15 cellular contexts compared by ENCODE assay signal in the genomic region with DNA sequence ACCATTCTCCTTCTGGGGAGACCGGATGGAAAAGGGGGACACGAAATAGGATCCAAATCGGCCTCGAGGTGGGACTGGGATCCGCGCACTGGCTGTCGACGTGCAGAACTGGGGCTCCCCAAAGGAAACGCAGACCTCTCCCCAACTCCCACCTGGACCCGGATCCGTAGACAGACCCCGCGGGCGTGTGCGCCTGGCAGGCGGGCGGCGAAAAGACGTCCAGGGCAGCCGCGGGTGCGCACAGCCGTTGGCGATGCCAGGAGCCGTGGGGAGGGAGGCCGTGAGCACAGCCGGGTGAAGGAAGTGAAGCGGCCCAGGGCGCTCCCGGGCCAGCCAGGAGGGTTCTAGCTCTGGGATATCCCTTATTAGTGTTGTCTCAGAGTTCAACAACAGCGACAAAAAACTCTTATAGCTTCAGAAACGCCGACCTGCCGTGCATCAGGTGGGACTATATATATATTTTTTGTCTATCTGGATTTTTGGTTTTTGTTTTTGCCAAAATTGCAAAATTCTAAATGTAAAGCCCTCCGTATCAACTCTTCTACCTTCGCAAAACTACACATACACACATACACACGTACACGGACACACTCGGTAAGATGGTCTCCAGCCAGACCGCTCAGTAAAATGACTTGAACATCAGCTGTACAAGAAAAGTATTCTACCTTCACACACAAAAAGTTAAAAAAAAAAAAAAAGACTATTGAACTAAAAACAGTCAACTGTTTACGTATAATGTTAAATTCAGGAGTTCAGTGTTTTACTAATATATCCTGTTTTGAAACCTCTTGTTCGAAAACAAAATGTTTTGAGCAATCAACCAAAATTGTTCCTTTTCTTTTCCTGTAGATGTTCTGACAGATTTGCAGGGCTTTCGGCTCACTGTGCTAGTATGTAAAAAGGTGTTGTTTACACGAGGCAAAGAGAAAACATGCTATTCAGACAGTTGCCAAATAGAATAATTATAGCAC. TPM values are rescaled to one million over a fixed set of nuclear protein-coding genes. Genes with fewer than 3 reads are reported as not detected.
A peak's percentile ranks its signal among the peaks of the same experiment; 100 is the strongest.
DNase-seq lines count a peak whose midpoint lies in the region; ATAC-seq, FAIRE-seq and TF ChIP-seq lines count a peak whose summit lies in the region.
"Had no signal": no experiment of that assay in that cellular context is flagged by ENCODE, and none has a peak within 500 bp of the region (broad histone marks: within the 10 kb centered on the region; RNA-seq: fewer than 3 reads in every experiment).

No MANE protein-coding gene starts in this region.

- no TSS peak for BruUV-seq in endothelial cell of umbilical vein (replicated peaks; lab: Mats Ljungman, UMichigan)

- no peak for TF ChIP-seq CTCF in endothelial cell of umbilical vein (IDR thresholded peaks at IDR 0.05; ENCODE audit: extremely low read depth in 1 of 2, insufficient read depth in 1 of 2, low read depth in 1 of 2, low read length in 2 of 2)
- TF ChIP-seq CTCF in neutrophil (IDR thresholded peaks at IDR 0.05): no peak

- FAIRE-seq in endothelial cell of umbilical vein (lab: Jason Lieb, UNC): no peak
- FAIRE-seq: endometrium, RCC 7860 had no signal

- no peaks in the 10 kb centered on the region for H3K36me3 ChIP-seq in HUES48 (ENCODE audit: control insufficient read depth, insufficient read depth, low read length)
- H3K36me3 ChIP-seq in endothelial cell of umbilical vein (ENCODE audit: control insufficient read depth in 2 of 2, extremely low read depth in 1 of 2, insufficient read depth in 2 of 2, low read length in 2 of 2): no peaks in the 10 kb centered on the region
- H3K36me3 ChIP-seq in neutrophil: no peaks in the 10 kb centered on the region
- H3K36me3 ChIP-seq: heart right ventricle had no signal

- dilution Hi-C loops in endothelial cell of umbilical vein (cut with MboI; ENCODE audit: extremely low pct_ligation_motif_present, low sequenced_read_pairs): no loop called here

- no peak for TF ChIP-seq POLR2A in endothelial cell of umbilical vein (IDR thresholded peaks at IDR 0.05; ENCODE audit: low read depth, low read length)

- ATAC-seq in GM18867 (IDR thresholded peaks at IDR 0.05; ENCODE audit: unreplicated experiment) (no peak), GM21717 (IDR thresholded peaks at IDR 0.05; ENCODE audit: unreplicated experiment) (no peak)
- ATAC-seq: HCT116 had no signal

- H3K4me1 ChIP-seq in HUES48 (ENCODE audit: control insufficient read depth, insufficient read depth, low read length): peaks cover 68% of the 10 kb centered on the region
- H3K4me1 ChIP-seq in endothelial cell of umbilical vein (ENCODE audit: control insufficient read depth, extremely low read depth, insufficient read depth, low read length): peaks cover 12% of the 10 kb centered on the region
- H3K4me1 ChIP-seq in neutrophil (ENCODE audit: control insufficient read depth in 1 of 2, insufficient read depth in 1 of 2, low read depth in 1 of 2, low read length in 1 of 2): peaks cover 37 to 47% of the 10 kb centered on the region in 2 experiments

- intact Hi-C loops in activated CD4-positive, alpha-beta T cell treated with anti-CD3 and anti-CD28 coated beads, Interleukin-2, amount 10 ng/mL, durations not matched to agents 24 days and 14 days (cut with micrococcal nuclease): loop anchor here (5.0 to 10.0 kb wide), 4 partner anchors 301 to 1619 kb away; a partner anchor contains a TSS
- intact Hi-C loops in endothelial cell of umbilical vein (cut with micrococcal nuclease): no loop called here

- H3K27me3 Mint-ChIP-seq in activated CD4-positive, alpha-beta T cell treated with anti-CD3 and anti-CD28 coated beads, Interleukin-2, amount 10 ng/mL, durations not matched to agents 24 days and 14 days: peaks cover 73% of the 10 kb centered on the region

- peak overlapping the region; percentile 15 for H3K4me3 Mint-ChIP-seq in activated CD4-positive, alpha-beta T cell treated with anti-CD3 and anti-CD28 coated beads, Interleukin-2, amount 10 ng/mL, durations not matched to agents 24 days and 14 days

- no peaks in the 10 kb centered on the region for H4K20me1 ChIP-seq in endothelial cell of umbilical vein (replicated peaks; ENCODE audit: control insufficient read depth, extremely low read depth, insufficient read depth, low read length)

- H3K27ac Mint-ChIP-seq in activated CD4-positive, alpha-beta T cell treated with anti-CD3 and anti-CD28 coated beads, Interleukin-2, amount 10 ng/mL, durations not matched to agents 24 days and 14 days: no peak overlapping the region

- no peaks in the 10 kb centered on the region for H3K9me3 Mint-ChIP-seq in activated CD4-positive, alpha-beta T cell treated with anti-CD3 and anti-CD28 coated beads, Interleukin-2, amount 10 ng/mL, durations not matched to agents 24 days and 14 days

- H3K9ac ChIP-seq in HUES48 (ENCODE audit: low read depth, low read length) (no peak overlapping the region), endothelial cell of umbilical vein (replicated peaks; ENCODE audit: extremely low read depth, insufficient read depth, low read length) (no peak overlapping the region)

- H3K9me1 ChIP-seq in endothelial cell of umbilical vein (replicated peaks; ENCODE audit: control insufficient read depth, extremely low read depth, insufficient read depth, low read length): no peaks in the 10 kb centered on the region

- DNase-seq in activated CD4-positive, alpha-beta T cell treated with anti-CD3 and anti-CD28 coated beads, Interleukin-2, amount 10 ng/mL, durations not matched to agents 24 days and 14 days: peak; percentile 62
- DNase-seq in activated CD4-positive, alpha-beta T cell treated with anti-CD3 and anti-CD28 coated beads for 1 hour: no peak
- peak; percentile 22 for DNase-seq in endothelial cell of umbilical vein (ENCODE audit: low read depth, low spot score)
- no peak for DNase-seq in HCEC 1CT
- DNase-seq: heart right ventricle had no signal

- peaks cover 100% of the 10 kb centered on the region for H3K27me3 ChIP-seq in HUES48 (ENCODE audit: control insufficient read depth, insufficient read depth, low read length)
- H3K27me3 ChIP-seq in endothelial cell of umbilical vein (ENCODE audit: control insufficient read depth in 2 of 2, insufficient read depth in 2 of 2, low read length in 2 of 2): peaks cover 88 to 98% of the 10 kb centered on the region in 2 experiments
- H3K27me3 ChIP-seq in neutrophil: peaks cover 98% of the 10 kb centered on the region

- H3K4me1 Mint-ChIP-seq in activated CD4-positive, alpha-beta T cell treated with anti-CD3 and anti-CD28 coated beads, Interleukin-2, amount 10 ng/mL, durations not matched to agents 24 days and 14 days: peaks cover 25% of the 10 kb centered on the region

- POLR2A ChIA-PET in endothelial cell of umbilical vein (lab: Charles Lee): no interaction called here

- H3K36me3 Mint-ChIP-seq in activated CD4-positive, alpha-beta T cell treated with anti-CD3 and anti-CD28 coated beads, Interleukin-2, amount 10 ng/mL, durations not matched to agents 24 days and 14 days (ENCODE audit: low read depth): peaks cover 14% of the 10 kb centered on the region

- H3K4me2 ChIP-seq in endothelial cell of umbilical vein (ENCODE audit: insufficient read depth, low read length): no peak overlapping the region

- H2AFZ ChIP-seq in endothelial cell of umbilical vein (ENCODE audit: low read depth, low read length): no peak overlapping the region

- CTCF ChIA-PET in endothelial cell of umbilical vein (lab: Charles Lee): no interaction called here

- H3K79me2 ChIP-seq in endothelial cell of umbilical vein (ENCODE audit: control insufficient read depth, insufficient read depth, low read length): no peaks in the 10 kb centered on the region

- H3K4me3 ChIP-seq in HUES48 (ENCODE audit: low read depth, low read length): peak overlapping the region; percentile 41
- no peak overlapping the region for H3K4me3 ChIP-seq in endothelial cell of umbilical vein (replicated peaks in 1 of 3; ENCODE audit: insufficient read depth in 1 of 3, low read depth in 1 of 3, low read length in 3 of 3)
- H3K4me3 ChIP-seq in neutrophil (ENCODE audit: low read depth in 1 of 2, low read length in 1 of 2): peak overlapping the region; percentile 50 to 60
- H3K4me3 ChIP-seq: lung had no signal

- H3K9me3 ChIP-seq in HUES48 (ENCODE audit: control insufficient read depth, insufficient read depth, low read length) (no peaks in the 10 kb centered on the region), endothelial cell of umbilical vein (replicated peaks; ENCODE audit: control insufficient read depth, insufficient read depth, low read length) (no peaks in the 10 kb centered on the region), neutrophil (no peaks in the 10 kb centered on the region)
- H3K9me3 ChIP-seq: heart right ventricle had no signal

- H3K27ac ChIP-seq in HUES48 (ENCODE audit: low read depth, low read length) (no peak overlapping the region), endothelial cell of umbilical vein (ENCODE audit: insufficient read depth, low read depth, low read length) (no peak overlapping the region), neutrophil (no peak overlapping the region)
- H3K27ac ChIP-seq: heart right ventricle had no signal

TF ChIP-seq in endothelial cell of umbilical vein, 7 proteins besides CTCF, POLR2A, EP300 and RAD21:
- TF ChIP-seq EZH2 (IDR thresholded peaks at IDR 0.05; ENCODE audit: borderline replicate concordance, low read depth, low read length, severe bottlenecking): peak; percentile 18
- TF ChIP-seq MYC (IDR thresholded peaks at IDR 0.05; ENCODE audit: low read depth, low read length): no peak

RNA-seq across cellular contexts. Expression of a gene that starts 5.2 kb away (rescaled TPM):
- 116 and 118 TPM in 2 replicates for total RNA-seq in activated CD4-positive, alpha-beta T cell treated with anti-CD3 and anti-CD28 coated beads, Interleukin-2, amount 10 ng/mL, durations not matched to agents 24 days and 14 days
- total RNA-seq in endothelial cell of umbilical vein: 44.8 and 47.2 TPM in 2 replicates
- 11.0 and 15.7 TPM in 2 replicates for polyA plus RNA-seq in endothelial cell of umbilical vein
- 16.5 and 17.7 TPM in 2 replicates for polyA plus RNA-seq in endothelial cell of umbilical vein (2011; cell fraction: cytosol; rRNA removed)
- polyA plus RNA-seq in endothelial cell of umbilical vein (2011; cell fraction: nucleus; rRNA removed): 14.3 and 18.2 TPM in 2 replicates
- polyA plus RNA-seq in endothelial cell of umbilical vein (2012): 39.9 and 47.6 TPM in 2 replicates
- 12.7 and 13.5 TPM in 2 replicates for polyA minus RNA-seq in endothelial cell of umbilical vein
- 31.6 TPM for polyA minus RNA-seq in endothelial cell of umbilical vein (2011; cell fraction: cytosol; rRNA and poly(A)+ RNA removed)
- polyA minus RNA-seq in endothelial cell of umbilical vein (2011; cell fraction: nucleus; rRNA and poly(A)+ RNA removed): 12.0 and 14.4 TPM in 2 replicates

RNA-seq across cellular contexts. Expression of a gene that starts 6.3 kb away (rescaled TPM):
- 0.44 and 0.57 TPM in 2 replicates for total RNA-seq in activated CD4-positive, alpha-beta T cell treated with anti-CD3 and anti-CD28 coated beads, Interleukin-2, amount 10 ng/mL, durations not matched to agents 24 days and 14 days
- not detected in 2 replicates for total RNA-seq in endothelial cell of umbilical vein
- polyA plus RNA-seq in endothelial cell of umbilical vein: not detected in 2 replicates
- polyA plus RNA-seq in endothelial cell of umbilical vein (2011; cell fraction: cytosol; rRNA removed): not detected in 2 replicates
- polyA plus RNA-seq in endothelial cell of umbilical vein (2011; cell fraction: nucleus; rRNA removed): not detected in 2 replicates
- polyA plus RNA-seq in endothelial cell of umbilical vein (2012): not detected in 2 replicates
- not detected in 2 replicates for polyA minus RNA-seq in endothelial cell of umbilical vein
- polyA minus RNA-seq in endothelial cell of umbilical vein (2011; cell fraction: cytosol; rRNA and poly(A)+ RNA removed): not detected
- polyA minus RNA-seq in endothelial cell of umbilical vein (2011; cell fraction: nucleus; rRNA and poly(A)+ RNA removed): not detected in 2 replicates
- total RNA-seq: lung, posterior vena cava had no signal
- polyA plus RNA-seq: AG04450, heart right ventricle, lung had no signal

Comparison
In these comparisons a context has a peak if more than half of its experiments do, and no peak if none do; other contexts are left out.
1. DNase-seq: peak in activated CD4-positive, alpha-beta T cell treated with anti-CD3 and anti-CD28 coated beads, Interleukin-2, amount 10 ng/mL, durations not matched to agents 24 days and 14 days (single experiment) and endothelial cell of umbilical vein (single experiment); none in activated CD4-positive, alpha-beta T cell treated with anti-CD3 and anti-CD28 coated beads for 1 hour (single experiment) and HCEC 1CT (single experiment).
2. H3K4me3 ChIP-seq: peak in HUES48 (single experiment) and neutrophil (2 of 2); none in endothelial cell of umbilical vein (0 of 3).